ENCODE assay signal across 8 cellular contexts in genomic region chr10:104350146-104350635, GRCh38. TPM values are rescaled to one million over a fixed set of nuclear protein-coding genes. Genes with fewer than 3 reads are reported as not detected.
DNase-seq lines count a peak whose midpoint lies in the region; ATAC-seq and TF ChIP-seq lines count a peak whose summit lies in the region.

No MANE protein-coding gene starts in this region.

- TF ChIP-seq RAD21 in Ishikawa (IDR thresholded peaks at IDR 0.05; ENCODE audit: low read depth), result peak; percentile 93

- no peak for TF ChIP-seq EP300 in Ishikawa (IDR thresholded peaks at IDR 0.05; ENCODE audit: borderline replicate concordance)

- H3K4me1 Mint-ChIP-seq in naive B cell, result peaks cover 22 to 32% (median 24%) of the 10 kb centered on the region in 3 donors

- no peak overlapping the region for H3K27ac Mint-ChIP-seq in naive B cell

- ATAC-seq in GM21619 (IDR thresholded peaks at IDR 0.05; ENCODE audit: unreplicated experiment) (peak; percentile 40), naive B cell (ENCODE audit: low read depth in 2 of 2) (peak; percentile 64 to 68)

- DNase-seq in SIG-M5 treated with dmso at 0.1 percent for 504 hours (lab: John Stamatoyannopoulos, UW; ENCODE audit: unreplicated experiment), result peak; percentile 62
- DNase-seq in SIG-M5 (lab: John Stamatoyannopoulos, UW), result no peak
- peak; percentile 62 for DNase-seq in RPMI8226
- peak; percentile 86 for DNase-seq in epithelial cell of esophagus (ENCODE audit: low read depth)
- DNase-seq in naive B cell, result peak; percentile 66
- no peak for DNase-seq in OCI-M2 (lab: John Stamatoyannopoulos, UW; ENCODE audit: unreplicated experiment)

- H3K4me3 ChIP-seq in epithelial cell of esophagus (ENCODE audit: low read length), result peak overlapping the region; percentile 10

- no peak overlapping the region for H3K4me3 Mint-ChIP-seq in naive B cell

- H3K36me3 Mint-ChIP-seq in naive B cell, result no peaks in the 10 kb centered on the region

- peak; percentile 67 for TF ChIP-seq CTCF in epithelial cell of esophagus (IDR thresholded peaks at IDR 0.05; ENCODE audit: insufficient read depth, low read depth, low read length, missing control alignments)

- peaks cover 0 to 1% (median 0%) of the 10 kb centered on the region in 7 donors for H3K9me3 Mint-ChIP-seq in naive B cell

- H3K27me3 Mint-ChIP-seq in naive B cell, result no peaks in the 10 kb centered on the region

TF ChIP-seq in Ishikawa, 13 proteins besides CTCF, POLR2A, EP300 and RAD21:
- no peak for TF ChIP-seq MAX (IDR thresholded peaks at IDR 0.05)
- TF ChIP-seq TAF1 (IDR thresholded peaks at IDR 0.05; ENCODE audit: low read depth), result no peak

RNA-seq across cellular contexts. Expression of gene CFAP58, which starts 3.4 kb away (rescaled TPM):
- not detected for polyA plus RNA-seq in naive B cell (ENCODE audit: low read depth in 6 of 6)

RNA-seq across cellular contexts. Expression of gene ITPRIP, which starts 11.9 kb away (rescaled TPM):
- polyA plus RNA-seq in naive B cell (ENCODE audit: low read depth in 6 of 6), result 10 to 100 TPM; 16.5 to 34.4 (median 19.6) TPM

Comparison
In these comparisons a context has a peak if more than half of its experiments do, and no peak if none do; other contexts are left out.
1. DNase-seq: peak in SIG-M5 treated with dmso at 0.1 percent for 504 hours (single experiment), RPMI8226 (single experiment), epithelial cell of esophagus (single experiment) and naive B cell (single experiment); none in SIG-M5 (single experiment) and OCI-M2 (single experiment).